1 cellular context compared by ENCODE assay signal in genomic region chr21:46634966-46635323, GRCh38.
A peak's percentile ranks its signal among the peaks of the same experiment; 100 is the strongest.
TF ChIP-seq lines count a peak whose summit lies in the region.

No MANE protein-coding gene starts in this region.

TF ChIP-seq in HepG2, 621 proteins besides CTCF, POLR2A, EP300 and RAD21 (continued from another document):
- TF ChIP-seq ZNF883 (CRISPR knock-in tag; IDR thresholded peaks at IDR 0.05; ENCODE audit: not compliant biosample characterization) (no peak), ZNF407 (CRISPR knock-in tag; IDR thresholded peaks at IDR 0.05; ENCODE audit: not compliant biosample characterization) (no peak), ZHX1 (CRISPR knock-in tag; IDR thresholded peaks at IDR 0.05; ENCODE audit: low read depth) (no peak), ZNF510 (CRISPR knock-in tag; IDR thresholded peaks at IDR 0.05; ENCODE audit: low read depth) (no peak), ZNF441 (CRISPR knock-in tag; IDR thresholded peaks at IDR 0.05; ENCODE audit: borderline replicate concordance) (no peak), IKZF4 (CRISPR knock-in tag; IDR thresholded peaks at IDR 0.05; ENCODE audit: borderline replicate concordance, low read depth, not compliant biosample characterization) (no peak), ARNTL (CRISPR knock-in tag; IDR thresholded peaks at IDR 0.05) (no peak), DR1 (CRISPR knock-in tag; IDR thresholded peaks at IDR 0.05) (no peak), ZC3H4 (CRISPR knock-in tag; IDR thresholded peaks at IDR 0.05; ENCODE audit: borderline replicate concordance) (0 out of 2 replicates have a peak, but pooled peaks have one; percentile 71), DMAP1 (CRISPR knock-in tag; IDR thresholded peaks at IDR 0.05) (no peak), NFKB2 (CRISPR knock-in tag; IDR thresholded peaks at IDR 0.05; ENCODE audit: borderline replicate concordance) (no peak), NFKBIZ (CRISPR knock-in tag; IDR thresholded peaks at IDR 0.05) (no peak), YEATS2 (CRISPR knock-in tag; IDR thresholded peaks at IDR 0.05; ENCODE audit: borderline replicate concordance) (no peak), TP53 (CRISPR knock-in tag; conservative IDR thresholded peaks at IDR 0.05) (no peak), ZNF704 (CRISPR knock-in tag; IDR thresholded peaks at IDR 0.05; ENCODE audit: borderline replicate concordance) (no peak), CREB1 (IDR thresholded peaks at IDR 0.05) (0 out of 2 replicates have a peak, but pooled peaks have one; percentile 11), CREB1 (CRISPR knock-in tag; IDR thresholded peaks at IDR 0.05) (no peak), ZNF678 (CRISPR knock-in tag; IDR thresholded peaks at IDR 0.05) (peak; percentile 31; the same call in 1 of the 2 replicates), ZNF567 (CRISPR knock-in tag; IDR thresholded peaks at IDR 0.05; ENCODE audit: borderline replicate concordance) (no peak), HNRNPUL1 (IDR thresholded peaks at IDR 0.05; ENCODE audit: low read depth, low read length) (no peak), ZNF101 (CRISPR knock-in tag; IDR thresholded peaks at IDR 0.05; ENCODE audit: borderline replicate concordance, low read depth) (no peak), ZBTB7A (CRISPR knock-in tag; IDR thresholded peaks at IDR 0.05) (0 out of 2 replicates have a peak, but pooled peaks have one; percentile 25), CHD4 (IDR thresholded peaks at IDR 0.05; ENCODE audit: borderline replicate concordance, low read length) (no peak), CEBPB (IDR thresholded peaks at IDR 0.05; ENCODE audit: borderline replicate concordance, low read depth, low read length) (no peak), MXI1 (IDR thresholded peaks at IDR 0.05; ENCODE audit: borderline replicate concordance, low read depth, low read length) (no peak), POGK (CRISPR knock-in tag; conservative IDR thresholded peaks at IDR 0.05) (no peak), MAZ (IDR thresholded peaks at IDR 0.05; ENCODE audit: borderline replicate concordance, low read depth, low read length) (peak; percentile 18; the same call in 1 of the 2 replicates), MAZ (CRISPR knock-in tag; IDR thresholded peaks at IDR 0.05; ENCODE audit: low read depth) (no peak), ATF1 (CRISPR knock-in tag; IDR thresholded peaks at IDR 0.05) (peak; percentile 81), PHF20 (CRISPR knock-in tag; IDR thresholded peaks at IDR 0.05) (peak; percentile 59; the same call in 1 of the 2 replicates), SIN3A (IDR thresholded peaks at IDR 0.05; ENCODE audit: borderline replicate concordance, low read depth, low read length) (0 out of 2 replicates have a peak, but pooled peaks have one; percentile 46), EEA1 (CRISPR knock-in tag; IDR thresholded peaks at IDR 0.05; ENCODE audit: borderline replicate concordance) (no peak), ARID4A (CRISPR knock-in tag; IDR thresholded peaks at IDR 0.05; ENCODE audit: borderline replicate concordance) (no peak), SALL2 (CRISPR knock-in tag; IDR thresholded peaks at IDR 0.05) (no peak), TEAD2 (CRISPR knock-in tag; IDR thresholded peaks at IDR 0.05) (no peak), CHCHD3 (CRISPR knock-in tag; IDR thresholded peaks at IDR 0.05) (no peak), ZNF558 (CRISPR knock-in tag; IDR thresholded peaks at IDR 0.05; ENCODE audit: borderline replicate concordance) (no peak), NAIF1 (CRISPR knock-in tag; IDR thresholded peaks at IDR 0.05; ENCODE audit: borderline replicate concordance) (no peak)
